In the genomic region with DNA sequence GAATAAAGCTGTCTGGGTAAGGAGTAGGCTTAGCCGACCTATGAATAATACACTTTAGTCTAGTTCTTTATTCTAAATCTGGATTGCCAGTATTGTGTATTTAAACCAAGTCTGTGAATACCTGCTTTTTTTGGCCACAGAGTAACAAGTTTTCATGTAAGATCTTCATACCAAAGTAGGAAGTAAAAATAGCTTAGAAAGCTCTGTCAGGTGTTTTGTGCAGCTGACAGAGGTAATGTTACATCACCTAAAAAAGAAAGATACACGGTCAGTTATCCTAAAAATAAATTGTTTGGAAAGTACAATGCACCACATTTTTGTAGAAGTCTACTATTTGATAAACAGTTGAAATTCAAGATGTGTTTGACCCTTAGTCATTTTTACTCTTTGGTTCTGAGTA, we compare ENCODE assay signal across 15 cellular contexts. TPM values are rescaled to one million over a fixed set of nuclear protein-coding genes. Genes with fewer than 3 reads are reported as not detected.
DNase-seq lines count a peak whose midpoint lies in the region; ATAC-seq and TF ChIP-seq lines count a peak whose summit lies in the region.
"Had no signal": no experiment of that assay in that cellular context is flagged by ENCODE, and none has a peak within 500 bp of the region (broad histone marks: within the 10 kb centered on the region; RNA-seq: fewer than 3 reads in every experiment).

No MANE protein-coding gene starts in this region.

- no peak overlapping the region for H2AFZ ChIP-seq in mammary epithelial cell (ENCODE audit: low read depth, low read length)

- H3K4me3 Mint-ChIP-seq in MCF 10A (ENCODE audit: unreplicated experiment), result peak overlapping the region; percentile 58
- H3K4me3 Mint-ChIP-seq in T-helper 2 cell treated with Interferon-gamma antibody and Interleukin-4, amounts not matched to agents 5 μg/mL and 100 μg/mL, for 36 hours, result no peak overlapping the region
- H3K4me3 Mint-ChIP-seq in CD8-positive, alpha-beta memory T cell, result no peak overlapping the region
- H3K4me3 Mint-ChIP-seq: stimulated activated naive CD8-positive, alpha-beta T cell treated with anti-CD3 and anti-CD28 coated beads, Interleukin-15, Interleukin-2, amounts not matched to agents 100 ng/mL and 50 ng/mL, for 24 hours had no signal

- TF ChIP-seq CTCF in MCF 10A (IDR thresholded peaks at IDR 0.05; ENCODE audit: unreplicated experiment) (no peak), mammary epithelial cell (conservative IDR thresholded peaks at IDR 0.05 in 1 of 2, IDR thresholded peaks at IDR 0.05 in 1 of 2; ENCODE audit: extremely low read depth in 1 of 2, insufficient read depth in 1 of 2, low read depth in 1 of 2, low read length in 2 of 2) (no peak), prostate gland (IDR thresholded peaks at IDR 0.05) (no peak), vagina (IDR thresholded peaks at IDR 0.05) (no peak)

- no peak overlapping the region for H3K9ac ChIP-seq in mammary epithelial cell (ENCODE audit: insufficient read depth, low read length)

- H3K27ac ChIP-seq in mammary epithelial cell (ENCODE audit: insufficient read depth, low read depth, low read length), result no peak overlapping the region
- H3K27ac ChIP-seq in caudate nucleus (ENCODE audit: low read depth, low read length), result peak overlapping the region; percentile 68
- H3K27ac ChIP-seq in prostate gland, result peak overlapping the region; percentile 66 to 72
- peak overlapping the region; percentile 40 for H3K27ac ChIP-seq in vagina
- no peak overlapping the region for H3K27ac ChIP-seq in CD8-positive, alpha-beta memory T cell (ENCODE audit: low read depth, low read length)

- no peaks in the 10 kb centered on the region for H3K27me3 ChIP-seq in mammary epithelial cell (ENCODE audit: insufficient read depth, low read length)
- H3K27me3 ChIP-seq in prostate gland (replicated peaks; ENCODE audit: insufficient read depth), result no peaks in the 10 kb centered on the region
- H3K27me3 ChIP-seq in vagina, result no peaks in the 10 kb centered on the region
- no peaks in the 10 kb centered on the region for H3K27me3 ChIP-seq in CD8-positive, alpha-beta memory T cell (ENCODE audit: insufficient read depth, low read length, poor library complexity, severe bottlenecking)

- BruUV-seq in MCF 10A (replicated peaks; lab: Mats Ljungman, UMichigan), result no TSS peak
- no TSS peak for BruUV-seq in mammary epithelial cell (replicated peaks; lab: Mats Ljungman, UMichigan)

- H3K36me3 Mint-ChIP-seq in MCF 10A (ENCODE audit: insufficient read depth, unreplicated experiment), result peaks cover 99% of the 10 kb centered on the region
- H3K36me3 Mint-ChIP-seq in T-helper 2 cell treated with Interferon-gamma antibody and Interleukin-4, amounts not matched to agents 5 μg/mL and 100 μg/mL, for 36 hours (ENCODE audit: low read depth), result peaks cover 60% of the 10 kb centered on the region
- H3K36me3 Mint-ChIP-seq in CD8-positive, alpha-beta memory T cell, result peaks cover 0 to 85% (median 26%) of the 10 kb centered on the region in 3 donors

- H3K9me3 ChIP-seq in mammary epithelial cell (replicated peaks; ENCODE audit: insufficient read depth, low read length) (no peaks in the 10 kb centered on the region), prostate gland (no peaks in the 10 kb centered on the region), vagina (no peaks in the 10 kb centered on the region)
- no peaks in the 10 kb centered on the region for H3K9me3 ChIP-seq in CD8-positive, alpha-beta memory T cell (ENCODE audit: low read length)

- H4K20me1 ChIP-seq in mammary epithelial cell (ENCODE audit: insufficient read depth, low read length), result no peaks in the 10 kb centered on the region

- POLR2A ChIA-PET in MCF 10A (lab: Yijun Ruan, JAX), result interaction anchor here (0.7 kb wide), 1 partner anchor 134 kb away, joined by 5 read pairs; a partner anchor contains a TSS
- POLR2A ChIA-PET in CD8-positive, alpha-beta memory T cell (lab: Charles Lee), result no interaction called here

- H3K27me3 Mint-ChIP-seq in MCF 10A (ENCODE audit: insufficient read depth, unreplicated experiment), result no peaks in the 10 kb centered on the region
- H3K27me3 Mint-ChIP-seq in T-helper 2 cell treated with Interferon-gamma antibody and Interleukin-4, amounts not matched to agents 5 μg/mL and 100 μg/mL, for 36 hours (ENCODE audit: low read depth), result no peaks in the 10 kb centered on the region
- H3K27me3 Mint-ChIP-seq in CD8-positive, alpha-beta memory T cell, result no peaks in the 10 kb centered on the region
- H3K27me3 Mint-ChIP-seq: stimulated activated naive CD8-positive, alpha-beta T cell treated with anti-CD3 and anti-CD28 coated beads, Interleukin-15, Interleukin-2, amounts not matched to agents 100 ng/mL and 50 ng/mL, for 24 hours had no signal

- H3K36me3 ChIP-seq in mammary epithelial cell (ENCODE audit: insufficient read depth, low read length) (peaks cover 35% of the 10 kb centered on the region), prostate gland (no peaks in the 10 kb centered on the region), vagina (peaks cover 0 to 20% of the 10 kb centered on the region in 2 donors)
- H3K36me3 ChIP-seq in CD8-positive, alpha-beta memory T cell (ENCODE audit: insufficient read depth, low read length), result peaks cover 45% of the 10 kb centered on the region

- CTCF ChIA-PET in MCF 10A (lab: Yijun Ruan, JAX), result no interaction called here
- CTCF ChIA-PET in mammary epithelial cell (lab: Charles Lee; ENCODE audit: low non-redundant PET), result interaction anchor here (0.6 kb wide), 1 partner anchor 664 kb away, joined by 7 read pairs; no protein-coding TSS in a partner anchor
- CTCF ChIA-PET in CD8-positive, alpha-beta memory T cell (lab: Charles Lee), result no interaction called here

- dilution Hi-C loops in mammary epithelial cell (cut with HindIII; ENCODE audit: low sequenced_read_pairs), result no loop called here

- DNase-seq in MCF 10A (ENCODE audit: unreplicated experiment) (no peak), mammary epithelial cell (no peak), caudate nucleus (lab: John Stamatoyannopoulos, UW) (no peak), prostate gland (ENCODE audit: low spot score) (no peak), vagina (ENCODE audit: extremely low spot score in 2 of 2) (no peak)
- DNase-seq in T-helper 2 cell treated with Interferon-gamma antibody and Interleukin-4, amounts not matched to agents 5 μg/mL and 100 μg/mL, for 36 hours (ENCODE audit: low spot score), result no peak
- no peak for DNase-seq in CD8-positive, alpha-beta memory T cell
- DNase-seq: activated naive CD4-positive, alpha-beta T cell treated with Interleukin-2 at 50 U/mL for 16 hours; foreskin melanocyte; NCI-H1417; NCI-H2227 treated with DMSO at 0.1 percent for 48 hours; nucleus accumbens; small intestine had no signal

- no peak for ATAC-seq in HG02840 (IDR thresholded peaks at IDR 0.05; ENCODE audit: low FRiP score, unreplicated experiment)

- H3K4me3 ChIP-seq in mammary epithelial cell (replicated peaks in 1 of 3; ENCODE audit: insufficient read depth in 1 of 3, low read depth in 2 of 3, low read length in 3 of 3) (no peak overlapping the region), prostate gland (no peak overlapping the region), vagina (no peak overlapping the region)
- H3K4me3 ChIP-seq in CD8-positive, alpha-beta memory T cell (ENCODE audit: low read length), result no peak overlapping the region

- in situ Hi-C loops in mammary epithelial cell (cut with MboI; ENCODE audit: low sequenced_read_pairs in 2 of 2), result no loop called here

- H3K4me2 ChIP-seq in mammary epithelial cell (ENCODE audit: insufficient read depth, low read depth, low read length), result no peak overlapping the region

- no peaks in the 10 kb centered on the region for H3K79me2 ChIP-seq in mammary epithelial cell (ENCODE audit: insufficient read depth, low read length)

- TF ChIP-seq POLR2A in prostate gland (IDR thresholded peaks at IDR 0.05), result no peak
- TF ChIP-seq POLR2A in vagina (IDR thresholded peaks at IDR 0.05), result no peak

- H3K4me1 ChIP-seq in mammary epithelial cell (ENCODE audit: insufficient read depth, low read length) (peaks cover 8% of the 10 kb centered on the region), prostate gland (replicated peaks) (peaks cover 17% of the 10 kb centered on the region), vagina (peaks cover 26% of the 10 kb centered on the region)
- H3K4me1 ChIP-seq in CD8-positive, alpha-beta memory T cell (ENCODE audit: insufficient read depth, low read length), result no peaks in the 10 kb centered on the region

- H3K4me1 Mint-ChIP-seq in MCF 10A (ENCODE audit: insufficient read depth, unreplicated experiment), result peaks cover 29% of the 10 kb centered on the region
- peaks cover 4% of the 10 kb centered on the region for H3K4me1 Mint-ChIP-seq in T-helper 2 cell treated with Interferon-gamma antibody and Interleukin-4, amounts not matched to agents 5 μg/mL and 100 μg/mL, for 36 hours (ENCODE audit: low read depth)
- H3K4me1 Mint-ChIP-seq in CD8-positive, alpha-beta memory T cell, result no peaks in the 10 kb centered on the region

- 94% methylated on average over 2 of the region's 2 CpGs for WGBS in mammary epithelial cell (ENCODE audit: low coverage, missing lambda C conversion rate)
- 66% methylated on average over 2 of the region's 2 CpGs for WGBS in prostate gland

- no peaks in the 10 kb centered on the region for H3K9me3 Mint-ChIP-seq in MCF 10A (ENCODE audit: unreplicated experiment)
- no peaks in the 10 kb centered on the region for H3K9me3 Mint-ChIP-seq in T-helper 2 cell treated with Interferon-gamma antibody and Interleukin-4, amounts not matched to agents 5 μg/mL and 100 μg/mL, for 36 hours
- no peaks in the 10 kb centered on the region for H3K9me3 Mint-ChIP-seq in CD8-positive, alpha-beta memory T cell
- H3K9me3 Mint-ChIP-seq: stimulated activated naive CD8-positive, alpha-beta T cell treated with anti-CD3 and anti-CD28 coated beads, Interleukin-15, Interleukin-2, amounts not matched to agents 100 ng/mL and 50 ng/mL, for 24 hours had no signal

- H3K27ac Mint-ChIP-seq in MCF 10A (ENCODE audit: low read depth, unreplicated experiment), result peak overlapping the region; percentile 55
- no peak overlapping the region for H3K27ac Mint-ChIP-seq in T-helper 2 cell treated with Interferon-gamma antibody and Interleukin-4, amounts not matched to agents 5 μg/mL and 100 μg/mL, for 36 hours
- peak overlapping the region in 3 of 8 donors; percentile 46 to 91 (median 81) for H3K27ac Mint-ChIP-seq in CD8-positive, alpha-beta memory T cell
- H3K27ac Mint-ChIP-seq: stimulated activated naive CD8-positive, alpha-beta T cell treated with anti-CD3 and anti-CD28 coated beads, Interleukin-15, Interleukin-2, amounts not matched to agents 100 ng/mL and 50 ng/mL, for 24 hours had no signal

- intact Hi-C loops in MCF 10A (cut with micrococcal nuclease) (no loop called here), mammary epithelial cell (cut with micrococcal nuclease) (no loop called here), prostate gland (cut with DNase I) (no loop called here), vagina (cut with DNase I) (no loop called here)

RNA-seq across cellular contexts. Expression of a gene that starts 16.5 kb away (rescaled TPM):
- total RNA-seq in MCF 10A (2022) (2.3 and 3.3 TPM in 2 replicates), mammary epithelial cell (1 to 10 TPM; 1.2 to 5.6 TPM), prostate gland (10 to 100 TPM in 1 of 2 donors, 1 to 10 TPM in 1; 4.5 to 18.8 TPM), vagina (6.1 TPM)
- 1.9 TPM for polyA plus RNA-seq in mammary epithelial cell
- 0.78 TPM for polyA minus RNA-seq in mammary epithelial cell
- total RNA-seq in CD8-positive, alpha-beta memory T cell, result 1 to 10 TPM; 4.9 to 6.4 TPM
- 0.40 TPM for polyA plus RNA-seq in CD8-positive, alpha-beta memory T cell

RNA-seq across cellular contexts. Expression of a gene that starts 40.9 kb away (rescaled TPM):
- total RNA-seq in MCF 10A (2022), result 26.5 and 31.4 TPM in 2 replicates
- total RNA-seq in mammary epithelial cell, result 10 to 100 TPM; 18.7 to 40.9 TPM
- polyA plus RNA-seq in mammary epithelial cell, result 48.0 TPM
- polyA minus RNA-seq in mammary epithelial cell, result 86.5 TPM
- total RNA-seq in prostate gland, result 10 to 100 TPM; 22.7 to 41.8 TPM
- 23.3 TPM for total RNA-seq in vagina
- 10 to 100 TPM; 69.1 to 73.8 TPM for total RNA-seq in CD8-positive, alpha-beta memory T cell
- polyA plus RNA-seq in CD8-positive, alpha-beta memory T cell, result 2.3 TPM

Comparison
In these comparisons a context has a peak if more than half of its experiments do, and no peak if none do; other contexts are left out.
1. H3K27ac ChIP-seq: peak in caudate nucleus (single experiment), prostate gland (2 of 2) and vagina (single experiment); none in mammary epithelial cell (single experiment) and CD8-positive, alpha-beta memory T cell (single experiment).